Comparison of ENCODE assay signal across 8 cellular contexts in genomic region chr7:98168181-98168903, GRCh38. TPM values are rescaled to one million over a fixed set of nuclear protein-coding genes. Genes with fewer than 3 reads are reported as not detected.
DNase-seq lines count a peak whose midpoint lies in the region; ATAC-seq and TF ChIP-seq lines count a peak whose summit lies in the region.

No MANE protein-coding gene starts in this region.

- H4K20me1 ChIP-seq in neural cell (ENCODE audit: insufficient read depth): no peaks in the 10 kb centered on the region

- no peak overlapping the region for H3K4me2 ChIP-seq in neural cell (ENCODE audit: low read length)

- no peak overlapping the region for H3K4me3 ChIP-seq in esophagus muscularis mucosa
- no peak overlapping the region for H3K4me3 ChIP-seq in neural cell (ENCODE audit: low read length)
- no peak overlapping the region for H3K4me3 ChIP-seq in suprapubic skin

- H3K4me1 ChIP-seq in esophagus muscularis mucosa (peaks cover 0 to 16% (median 14%) of the 10 kb centered on the region in 4 donors), suprapubic skin (peaks cover 19% of the 10 kb centered on the region)

- TF ChIP-seq POLR2A in esophagus muscularis mucosa (IDR thresholded peaks at IDR 0.05; ENCODE audit: low read depth): no peak
- TF ChIP-seq POLR2A in suprapubic skin (IDR thresholded peaks at IDR 0.05): no peak

- peak; percentile 90 for TF ChIP-seq RAD21 in neural cell (conservative IDR thresholded peaks at IDR 0.05)

- TF ChIP-seq CTCF in esophagus muscularis mucosa (IDR thresholded peaks at IDR 0.05) (peak; percentile 76 to 82 (median 77)), neural cell (IDR thresholded peaks at IDR 0.05; ENCODE audit: poor library complexity, severe bottlenecking) (peak; percentile 90), suprapubic skin (IDR thresholded peaks at IDR 0.05) (peak; percentile 70 to 76)

- intact Hi-C loops in Right ventricle myocardium inferior (cut with DNase I): loop anchor here (1.0 kb wide), 1 partner anchor 62 kb away; the partner anchor contains the start of gene LMTK2
- intact Hi-C loops in cardiac septum (cut with DNase I): loop anchor here (1.0 kb wide), 1 partner anchor 62 kb away; the partner anchor contains the start of gene LMTK2
- intact Hi-C loops in esophagus muscularis mucosa (cut with DNase I): loop anchor here (2.0 kb wide), 1 partner anchor 148 kb away; no protein-coding TSS in a partner anchor

- 66% methylated on average over 17 of the region's 17 CpGs for WGBS in esophagus muscularis mucosa
- WGBS in suprapubic skin: 58% methylated on average over 17 of the region's 17 CpGs

- H3K9me3 ChIP-seq in esophagus muscularis mucosa: no peaks in the 10 kb centered on the region
- no peaks in the 10 kb centered on the region for H3K9me3 ChIP-seq in neural cell (ENCODE audit: low read length)
- H3K9me3 ChIP-seq in suprapubic skin: no peaks in the 10 kb centered on the region

- no peaks in the 10 kb centered on the region for H3K9me2 ChIP-seq in neural cell (ENCODE audit: insufficient read depth, low read length)

- no peak overlapping the region for H2AFZ ChIP-seq in neural cell (ENCODE audit: low read depth, low read length)

- H3K27me3 ChIP-seq in esophagus muscularis mucosa: no peaks in the 10 kb centered on the region
- no peaks in the 10 kb centered on the region for H3K27me3 ChIP-seq in neural cell (ENCODE audit: insufficient read depth, low read depth, low read length)
- H3K27me3 ChIP-seq in suprapubic skin: no peaks in the 10 kb centered on the region

- peaks cover 0 to 28% (median 20%) of the 10 kb centered on the region in 4 donors for H3K36me3 ChIP-seq in esophagus muscularis mucosa
- no peaks in the 10 kb centered on the region for H3K36me3 ChIP-seq in neural cell (ENCODE audit: insufficient read depth, low read length)
- H3K36me3 ChIP-seq in suprapubic skin: peaks cover 13% of the 10 kb centered on the region

- peaks cover 5% of the 10 kb centered on the region for H3K79me2 ChIP-seq in neural cell (replicated peaks; ENCODE audit: insufficient read depth, low read length)

- peak; percentile 60 for ATAC-seq in Right ventricle myocardium inferior
- peak; percentile 79 for ATAC-seq in HG03354 (IDR thresholded peaks at IDR 0.05; ENCODE audit: poor library complexity, severe bottlenecking, unreplicated experiment)

- H3K9ac ChIP-seq in neural cell (ENCODE audit: low read length): no peak overlapping the region

- no peak for TF ChIP-seq EP300 in esophagus muscularis mucosa (IDR thresholded peaks at IDR 0.05)
- TF ChIP-seq EP300 in neural cell (conservative IDR thresholded peaks at IDR 0.05; ENCODE audit: poor library complexity, severe bottlenecking): no peak
- no peak for TF ChIP-seq EP300 in suprapubic skin (IDR thresholded peaks at IDR 0.05)

- no peak overlapping the region for H3K27ac ChIP-seq in esophagus muscularis mucosa (replicated peaks in 1 of 4)
- no peak overlapping the region for H3K27ac ChIP-seq in neural cell (ENCODE audit: low read length)
- H3K27ac ChIP-seq in suprapubic skin: no peak overlapping the region

- DNase-seq in Right ventricle myocardium inferior (ENCODE audit: missing footprints) (no peak), cardiac septum (ENCODE audit: low spot score) (no peak), NOMO-1 (lab: John Stamatoyannopoulos, UW; ENCODE audit: unreplicated experiment in 2 of 2) (peak; percentile 25 to 40), activated T-cell treated with anti-CD3 and anti-CD28 coated beads for 48 hours (ENCODE audit: low read depth) (peak; percentile 29), esophagus muscularis mucosa (ENCODE audit: extremely low spot score) (no peak), suprapubic skin (ENCODE audit: low spot score in 2 of 2) (no peak)

- H3F3A ChIP-seq in neural cell (ENCODE audit: insufficient read depth, low read length, poor library complexity, severe bottlenecking): no peaks in the 10 kb centered on the region

TF ChIP-seq in neural cell, 6 proteins besides CTCF, POLR2A, EP300 and RAD21:
- TF ChIP-seq SMC3 (conservative IDR thresholded peaks at IDR 0.05; ENCODE audit: poor library complexity) (peak; percentile 84), TAF1 (IDR thresholded peaks at IDR 0.05; ENCODE audit: low read depth) (no peak)

RNA-seq across cellular contexts. Expression of gene BHLHA15, which starts 42.9 kb away (rescaled TPM):
- total RNA-seq in Right ventricle myocardium inferior: not detected
- not detected for total RNA-seq in cardiac septum
- not detected for total RNA-seq in esophagus muscularis mucosa
- not detected in 2 replicates for polyA plus RNA-seq in neural cell
- polyA minus RNA-seq in neural cell: not detected in 2 replicates
- 1 to 10 TPM; 1.2 to 7.8 (median 4.4) TPM for total RNA-seq in suprapubic skin

Comparison
In these comparisons a context has a peak if more than half of its experiments do, and no peak if none do; other contexts are left out.
1. DNase-seq: peak in NOMO-1 (2 of 2) and activated T-cell treated with anti-CD3 and anti-CD28 coated beads for 48 hours (single experiment); none in Right ventricle myocardium inferior (single experiment), cardiac septum (single experiment), esophagus muscularis mucosa (single experiment) and suprapubic skin (0 of 2).
2. Peak in every context shown above with its lines, with median percentiles within 50 percentile points of each other: CTCF ChIP-seq.